Comparison of ENCODE assay signal across 1 cellular context in genomic region chr6:136955123-136955522, GRCh38.
TF ChIP-seq lines count a peak whose summit lies in the region.

No MANE protein-coding gene starts in this region.

TF ChIP-seq in H1, 55 proteins besides CTCF, POLR2A, EP300 and RAD21 (continued from another document):
- TF ChIP-seq CHD2 (IDR thresholded peaks at IDR 0.05; ENCODE audit: low read length), result no peak
- TF ChIP-seq BACH1 (IDR thresholded peaks at IDR 0.05; ENCODE audit: low read length), result no peak
- no peak for TF ChIP-seq CREB1 (IDR thresholded peaks at IDR 0.05)
- TF ChIP-seq, protein P1, sequence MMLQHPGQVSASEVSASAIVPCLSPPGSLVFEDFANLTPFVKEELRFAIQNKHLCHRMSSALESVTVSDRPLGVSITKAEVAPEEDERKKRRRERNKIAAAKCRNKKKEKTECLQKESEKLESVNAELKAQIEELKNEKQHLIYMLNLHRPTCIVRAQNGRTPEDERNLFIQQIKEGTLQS (IDR thresholded peaks at IDR 0.05; ENCODE audit: insufficient read depth, low read depth, low read length), result no peak
- no peak for TF ChIP-seq BRCA1 (IDR thresholded peaks at IDR 0.05; ENCODE audit: low read depth, low read length)
- TF ChIP-seq MAFK (IDR thresholded peaks at IDR 0.05; ENCODE audit: low read depth, low read length), result no peak
- no peak for TF ChIP-seq POU5F1 (IDR thresholded peaks at IDR 0.05; ENCODE audit: low read depth, low read length)
- no peak for TF ChIP-seq YY1 (IDR thresholded peaks at IDR 0.05; ENCODE audit: low read depth, low read length)
- no peak for TF ChIP-seq BCL11A (IDR thresholded peaks at IDR 0.05; ENCODE audit: low read depth in 2 of 2, low read length in 2 of 2)
- TF ChIP-seq HDAC6 (IDR thresholded peaks at IDR 0.05; ENCODE audit: low read depth, low read length), result no peak
- TF ChIP-seq RFX5 (IDR thresholded peaks at IDR 0.05; ENCODE audit: borderline replicate concordance, low read depth, low read length), result no peak
- no peak for TF ChIP-seq HDAC2 (IDR thresholded peaks at IDR 0.05; ENCODE audit: borderline replicate concordance in 1 of 2, low read depth in 2 of 2, low read length in 2 of 2)
- no peak for TF ChIP-seq E2F6 (IDR thresholded peaks at IDR 0.05)
- no peak for TF ChIP-seq EZH2 (IDR thresholded peaks at IDR 0.05; ENCODE audit: low read depth, low read length, severe bottlenecking)
- no peak for TF ChIP-seq FOSL1 (IDR thresholded peaks at IDR 0.05; ENCODE audit: insufficient read depth, low read depth, low read length)
- TF ChIP-seq TAF7 (optimal IDR thresholded peaks at IDR 0.05; ENCODE audit: borderline replicate concordance, low read depth, low read length), result no peak
- TF ChIP-seq SIX5 (IDR thresholded peaks at IDR 0.05; ENCODE audit: low read depth, low read length), result no peak
